1 cellular context compared by ENCODE assay signal in the genomic region with DNA sequence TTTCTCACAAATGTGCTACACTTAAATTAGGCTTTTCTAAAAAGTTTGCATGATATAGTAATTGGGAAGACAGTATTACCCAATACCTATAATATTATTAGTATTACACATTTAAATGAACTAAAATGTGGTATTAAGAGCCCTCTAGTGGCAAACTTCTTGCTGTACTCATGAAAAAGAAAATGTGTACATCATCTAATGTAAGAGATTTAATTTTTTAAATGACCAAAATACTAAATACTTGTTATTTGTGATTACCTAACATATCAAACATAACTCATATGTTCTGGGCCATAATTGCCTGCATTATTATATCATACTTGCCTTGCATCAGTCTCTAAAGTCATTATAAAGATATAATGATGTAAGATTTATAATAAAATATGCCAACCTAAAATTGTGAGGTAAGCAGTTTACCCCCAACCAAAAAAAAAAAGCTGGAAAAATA.
TF ChIP-seq lines count a peak whose summit lies in the region.

No MANE protein-coding gene starts in this region.

TF ChIP-seq in IMR-90, 13 proteins besides CTCF, POLR2A, EP300 and RAD21 (continued from another document):
- TF ChIP-seq, protein P1, sequence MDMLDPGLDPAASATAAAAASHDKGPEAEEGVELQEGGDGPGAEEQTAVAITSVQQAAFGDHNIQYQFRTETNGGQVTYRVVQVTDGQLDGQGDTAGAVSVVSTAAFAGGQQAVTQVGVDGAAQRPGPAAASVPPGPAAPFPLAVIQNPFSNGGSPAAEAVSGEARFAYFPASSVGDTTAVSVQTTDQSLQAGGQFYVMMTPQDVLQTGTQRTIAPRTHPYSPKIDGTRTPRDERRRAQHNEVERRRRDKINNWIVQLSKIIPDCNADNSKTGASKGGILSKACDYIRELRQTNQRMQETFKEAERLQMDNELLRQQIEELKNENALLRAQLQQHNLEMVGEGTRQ (IDR thresholded peaks at IDR 0.05; ENCODE audit: low read depth, low read length) = no peak
- peak; percentile 77 for TF ChIP-seq SMC3 (IDR thresholded peaks at IDR 0.05; ENCODE audit: low read depth, low read length)
- peak; percentile 90 for TF ChIP-seq CEBPB (IDR thresholded peaks at IDR 0.05; ENCODE audit: low read depth, low read length)
- TF ChIP-seq RCOR1 (IDR thresholded peaks at IDR 0.05; ENCODE audit: insufficient replicate concordance, low read length) = no peak
- no peak for TF ChIP-seq NFE2L2 (IDR thresholded peaks at IDR 0.05; ENCODE audit: low read depth, low read length)
- TF ChIP-seq CHD1 (IDR thresholded peaks at IDR 0.05; ENCODE audit: low read depth, low read length) = no peak
